ENCODE assay signal across 8 cellular contexts in genomic region chr9:133658442-133659431, GRCh38. TPM values are rescaled to one million over a fixed set of nuclear protein-coding genes. Genes with fewer than 3 reads are reported as not detected.
A peak's percentile ranks its signal among the peaks of the same experiment; 100 is the strongest.
DNase-seq lines count a peak whose midpoint lies in the region; ATAC-seq and TF ChIP-seq lines count a peak whose summit lies in the region.

No MANE protein-coding gene starts in this region.

- no peak overlapping the region for H3K27ac Mint-ChIP-seq in stimulated activated naive CD8-positive, alpha-beta T cell treated with anti-CD3 and anti-CD28 coated beads, Interleukin-15, amount 100 ng/mL, for 72 hours

- intact Hi-C loops in left ventricle myocardium superior (cut with micrococcal nuclease) (no loop called here), stomach (cut with DNase I; ENCODE audit: low total_unique reads) (no loop called here)

- ATAC-seq in stimulated activated naive CD8-positive, alpha-beta T cell treated with anti-CD3 and anti-CD28 coated beads, Interleukin-15, Interleukin-2, amounts not matched to agents 100 U/mL and 50 U/mL, for 24 hours, result peak; percentile 40
- no peak for ATAC-seq in stimulated activated naive CD8-positive, alpha-beta T cell treated with anti-CD3 and anti-CD28 coated beads, Interleukin-15, amount 100 ng/mL, for 72 hours
- ATAC-seq in left ventricle myocardium superior (peak; percentile 86), HG03097 (IDR thresholded peaks at IDR 0.05; ENCODE audit: low FRiP score, unreplicated experiment) (no peak)

- H3K4me1 ChIP-seq in stomach, result peaks cover 10 to 17% (median 15%) of the 10 kb centered on the region in 4 donors

- no peak for TF ChIP-seq EP300 in stomach (IDR thresholded peaks at IDR 0.05)

- H3K9me3 ChIP-seq in stomach, result no peaks in the 10 kb centered on the region

- TF ChIP-seq POLR2A in stomach (IDR thresholded peaks at IDR 0.05), result no peak

- WGBS in stomach, 5 donors, result 7 to 11% (median 8%) methylated on average over 15 to 46 of the region's 46 CpGs

- H3K9me3 Mint-ChIP-seq in stimulated activated naive CD8-positive, alpha-beta T cell treated with anti-CD3 and anti-CD28 coated beads, Interleukin-15, amount 100 ng/mL, for 72 hours, result no peaks in the 10 kb centered on the region

- H3K4me1 Mint-ChIP-seq in stimulated activated naive CD8-positive, alpha-beta T cell treated with anti-CD3 and anti-CD28 coated beads, Interleukin-15, amount 100 ng/mL, for 72 hours, result peaks cover 34% of the 10 kb centered on the region

- no peak for TF ChIP-seq CTCF in stomach (IDR thresholded peaks at IDR 0.05)

- H3K27me3 Mint-ChIP-seq in stimulated activated naive CD8-positive, alpha-beta T cell treated with anti-CD3 and anti-CD28 coated beads, Interleukin-15, amount 100 ng/mL, for 72 hours, result peaks cover 61% of the 10 kb centered on the region

- peak overlapping the region in 1 of 2 donors; percentile 24 for H3K4me3 Mint-ChIP-seq in stimulated activated naive CD8-positive, alpha-beta T cell treated with anti-CD3 and anti-CD28 coated beads, Interleukin-15, amount 100 ng/mL, for 72 hours

- H3K27ac ChIP-seq in stomach, result no peak overlapping the region

- no peaks in the 10 kb centered on the region for H3K36me3 ChIP-seq in stomach

- H3K4me3 ChIP-seq in stomach, result peak overlapping the region; percentile 8 to 31 (median 20)

- peaks cover 3 to 83% (median 37%) of the 10 kb centered on the region in 3 donors for H3K27me3 ChIP-seq in stomach

- no peak for DNase-seq in stimulated activated naive CD8-positive, alpha-beta T cell treated with anti-CD3 and anti-CD28 coated beads, Interleukin-15, Interleukin-2, amounts not matched to agents 100 U/mL and 50 U/mL, for 24 hours
- no peak for DNase-seq in stimulated activated naive CD8-positive, alpha-beta T cell treated with anti-CD3 and anti-CD28 coated beads, Interleukin-15, amount 100 ng/mL, for 72 hours
- DNase-seq in SW480 (ENCODE audit: low spot score) (peak; percentile 78), left ventricle myocardium superior (peak; percentile 61), stomach (peak; percentile 52), NCI-H1930 (lab: John Stamatoyannopoulos, UW) (no peak)
- no peak for DNase-seq in NK-92 treated with Interleukin-12 subunit alpha and Interleukin-12 subunit beta, amount 100 ng/mL, for 24 hours (lab: John Stamatoyannopoulos, UW)

RNA-seq across cellular contexts. Expression of gene DBH, which starts 22.6 kb away (rescaled TPM):
- total RNA-seq in left ventricle myocardium superior, result not detected
- total RNA-seq in stomach, result under 1 TPM in 1 of 5 donors, not detected in 4; under 0.01 TPM
- polyA plus RNA-seq in stomach, result under 1 TPM in 1 of 3 donors, not detected in 2; 0.15 TPM

RNA-seq across cellular contexts. Expression of gene FAM163B, which starts 49.5 kb away (rescaled TPM):
- not detected for total RNA-seq in left ventricle myocardium superior
- not detected for total RNA-seq in stomach
- not detected for polyA plus RNA-seq in stomach

Comparison
In these comparisons a context has a peak if more than half of its experiments do, and no peak if none do; other contexts are left out.
1. ATAC-seq: peak in stimulated activated naive CD8-positive, alpha-beta T cell treated with anti-CD3 and anti-CD28 coated beads, Interleukin-15, Interleukin-2, amounts not matched to agents 100 U/mL and 50 U/mL, for 24 hours (single experiment) and left ventricle myocardium superior (single experiment); none in stimulated activated naive CD8-positive, alpha-beta T cell treated with anti-CD3 and anti-CD28 coated beads, Interleukin-15, amount 100 ng/mL, for 72 hours (single experiment) and HG03097 (single experiment).
2. DNase-seq: peak in SW480 (single experiment), left ventricle myocardium superior (single experiment) and stomach (single experiment); none in stimulated activated naive CD8-positive, alpha-beta T cell treated with anti-CD3 and anti-CD28 coated beads, Interleukin-15, Interleukin-2, amounts not matched to agents 100 U/mL and 50 U/mL, for 24 hours (single experiment), stimulated activated naive CD8-positive, alpha-beta T cell treated with anti-CD3 and anti-CD28 coated beads, Interleukin-15, amount 100 ng/mL, for 72 hours (0 of 2), NCI-H1930 (0 of 2) and NK-92 treated with Interleukin-12 subunit alpha and Interleukin-12 subunit beta, amount 100 ng/mL, for 24 hours (single experiment).